ENCODE assay signal across 9 cellular contexts in the genomic region with DNA sequence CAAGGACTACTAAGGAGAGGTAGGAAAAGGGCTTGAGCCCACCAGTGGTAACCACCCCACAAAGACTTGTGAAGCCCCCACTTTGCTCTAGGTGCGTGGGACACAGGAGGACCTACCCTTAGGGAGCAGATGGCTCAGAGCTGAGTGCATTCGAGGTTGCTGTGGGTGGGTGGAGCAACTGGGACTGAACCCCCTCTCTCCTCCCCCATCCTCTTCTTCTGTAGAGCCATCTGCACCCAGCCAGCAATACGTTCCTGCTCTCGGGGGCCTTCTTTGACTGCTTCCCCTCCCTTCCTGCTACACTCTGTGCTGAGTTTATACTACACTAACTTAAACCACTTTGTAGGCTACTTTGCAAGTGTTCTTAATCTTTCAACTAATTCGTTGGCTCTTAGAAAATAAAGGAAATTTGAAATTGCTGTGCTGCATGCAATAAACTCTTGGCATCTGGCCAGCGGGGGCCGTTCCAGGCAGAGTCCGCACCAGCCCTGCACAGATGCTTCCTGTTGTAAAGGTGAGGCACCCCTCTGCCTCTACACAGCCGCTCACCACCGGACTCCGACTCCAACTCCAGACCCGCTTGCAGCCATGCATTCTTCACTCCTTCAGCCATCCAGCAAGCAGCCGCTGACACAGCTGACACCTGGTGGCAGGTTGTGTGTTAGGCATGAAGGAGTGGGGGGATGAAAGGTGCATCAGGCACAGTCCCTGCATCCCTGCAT. TPM values are rescaled to one million over a fixed set of nuclear protein-coding genes. Genes with fewer than 3 reads are reported as not detected.
DNase-seq lines count a peak whose midpoint lies in the region; ATAC-seq and FAIRE-seq lines count a peak whose summit lies in the region.
"Had no signal": no experiment of that assay in that cellular context is flagged by ENCODE, and none has a peak within 500 bp of the region (broad histone marks: within the 10 kb centered on the region; RNA-seq: fewer than 3 reads in every experiment).

No MANE protein-coding gene starts in this region.

- intact Hi-C loops in activated T-helper 2 cell treated with anti-CD3 and anti-CD28 coated beads, Interferon-gamma antibody, Interleukin-2, Interleukin-4, amounts not matched to agents 10 μg/mL and 5 μg/mL and 100 μg/mL, durations not matched to agents 14 hours and 24 hours and 36 hours (cut with micrococcal nuclease): loop anchor here (5.0 kb wide), 1 partner anchor 195 kb away; no protein-coding TSS in a partner anchor
- intact Hi-C loops in left cardiac atrium (cut with DNase I): loop anchor here in 1 of 2 donors (10.0 kb wide), 1 partner anchor 197 kb away; no protein-coding TSS in a partner anchor

- peaks cover 4% of the 10 kb centered on the region for H3K4me1 Mint-ChIP-seq in activated T-helper 2 cell treated with anti-CD3 and anti-CD28 coated beads, Interferon-gamma antibody, Interleukin-2, Interleukin-4, amounts not matched to agents 10 μg/mL and 5 μg/mL and 100 μg/mL, durations not matched to agents 14 hours and 24 hours and 36 hours (ENCODE audit: low read depth)

- H3K9me3 Mint-ChIP-seq in activated T-helper 2 cell treated with anti-CD3 and anti-CD28 coated beads, Interferon-gamma antibody, Interleukin-2, Interleukin-4, amounts not matched to agents 10 μg/mL and 5 μg/mL and 100 μg/mL, durations not matched to agents 14 hours and 24 hours and 36 hours: no peaks in the 10 kb centered on the region

- H3K27ac Mint-ChIP-seq in activated T-helper 2 cell treated with anti-CD3 and anti-CD28 coated beads, Interferon-gamma antibody, Interleukin-2, Interleukin-4, amounts not matched to agents 10 μg/mL and 5 μg/mL and 100 μg/mL, durations not matched to agents 14 hours and 24 hours and 36 hours: no peak overlapping the region

- no peak for FAIRE-seq in GM19239 (lab: Jason Lieb, UNC)
- FAIRE-seq: endometrium had no signal

- H3K27me3 Mint-ChIP-seq in activated T-helper 2 cell treated with anti-CD3 and anti-CD28 coated beads, Interferon-gamma antibody, Interleukin-2, Interleukin-4, amounts not matched to agents 10 μg/mL and 5 μg/mL and 100 μg/mL, durations not matched to agents 14 hours and 24 hours and 36 hours (ENCODE audit: low read depth): peaks cover 38% of the 10 kb centered on the region

- ATAC-seq in left cardiac atrium: peak in 1 of 2 donors; percentile 28
- no peak for ATAC-seq in GM19351 (IDR thresholded peaks at IDR 0.05; ENCODE audit: unreplicated experiment)
- ATAC-seq in HG03378 (IDR thresholded peaks at IDR 0.05; ENCODE audit: unreplicated experiment): no peak

- H3K4me3 Mint-ChIP-seq in activated T-helper 2 cell treated with anti-CD3 and anti-CD28 coated beads, Interferon-gamma antibody, Interleukin-2, Interleukin-4, amounts not matched to agents 10 μg/mL and 5 μg/mL and 100 μg/mL, durations not matched to agents 14 hours and 24 hours and 36 hours (ENCODE audit: low read depth): no peak overlapping the region

- no peaks in the 10 kb centered on the region for H3K36me3 Mint-ChIP-seq in activated T-helper 2 cell treated with anti-CD3 and anti-CD28 coated beads, Interferon-gamma antibody, Interleukin-2, Interleukin-4, amounts not matched to agents 10 μg/mL and 5 μg/mL and 100 μg/mL, durations not matched to agents 14 hours and 24 hours and 36 hours (ENCODE audit: low read depth)

- in situ Hi-C loops in ACHN (cut with HindIII; ENCODE audit: low pct_ligation_motif_present, low pct_unique_long_range_greater_than_20kb, low sequenced_read_pairs): no loop called here

- DNase-seq in ACHN: peak; percentile 24
- peak; percentile 46 for DNase-seq in GM19239 (ENCODE audit: insufficient read length, low spot score)
- peak; percentile 84 for DNase-seq in NCI-H748 (lab: John Stamatoyannopoulos, UW; ENCODE audit: unreplicated experiment)
- DNase-seq in activated T-helper 2 cell treated with anti-CD3 and anti-CD28 coated beads, Interferon-gamma antibody, Interleukin-2, Interleukin-4, amounts not matched to agents 10 μg/mL and 5 μg/mL and 100 μg/mL, durations not matched to agents 14 hours and 24 hours and 36 hours (ENCODE audit: low spot score): peak; percentile 12
- DNase-seq in left cardiac atrium: peak; percentile 33
- DNase-seq in stimulated activated CD4-positive, alpha-beta T cell treated with anti-CD3 and anti-CD28 coated beads, Interleukin-12 subunit alpha, Interleukin-12 subunit beta, amount 100 ng/mL, for 48 hours (ENCODE audit: low read depth in 2 of 3, low spot score in 1 of 3): peak; percentile 8 to 12 (median 11)

RNA-seq across cellular contexts. Expression of gene GLIS1, which starts 57.2 kb away (rescaled TPM):
- total RNA-seq in activated T-helper 2 cell treated with anti-CD3 and anti-CD28 coated beads, Interferon-gamma antibody, Interleukin-2, Interleukin-4, amounts not matched to agents 10 μg/mL and 5 μg/mL and 100 μg/mL, durations not matched to agents 14 hours and 24 hours and 36 hours: not detected in 2 replicates
- under 1 TPM; 0.37 to 0.44 TPM for total RNA-seq in left cardiac atrium

Comparison
In these comparisons a context has a peak if more than half of its experiments do, and no peak if none do; other contexts are left out.
1. DNase-seq: peak in every context shown above with its lines; median percentile 84 in NCI-H748; 46 in GM19239; 33 in left cardiac atrium; 24 in ACHN; 12 in activated T-helper 2 cell treated with anti-CD3 and anti-CD28 coated beads, Interferon-gamma antibody, Interleukin-2, Interleukin-4, amounts not matched to agents 10 μg/mL and 5 μg/mL and 100 μg/mL, durations not matched to agents 14 hours and 24 hours and 36 hours; 11 in stimulated activated CD4-positive, alpha-beta T cell treated with anti-CD3 and anti-CD28 coated beads, Interleukin-12 subunit alpha, Interleukin-12 subunit beta, amount 100 ng/mL, for 48 hours.